ENCODE assay signal across 26 cellular contexts in the genomic region with DNA sequence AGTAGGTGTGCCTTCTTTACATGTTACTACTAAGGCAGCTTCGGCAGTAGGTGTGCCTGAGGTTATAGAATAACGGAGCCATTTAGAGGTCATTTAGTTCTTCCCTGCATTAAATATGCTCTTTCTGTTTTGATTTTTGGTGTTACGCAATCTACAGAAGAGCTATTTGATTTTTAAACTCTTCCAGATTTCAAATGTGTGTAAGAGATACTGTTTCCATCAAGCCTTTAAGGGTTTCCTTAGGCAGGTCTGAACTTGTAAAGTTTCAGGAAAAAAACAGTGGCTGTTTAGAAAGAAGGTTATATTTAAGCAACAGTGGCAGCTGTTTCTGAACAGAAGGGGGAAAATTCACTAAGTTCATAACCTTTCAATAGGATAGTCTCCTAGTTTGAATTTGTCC. TPM values are rescaled to one million over a fixed set of nuclear protein-coding genes. Genes with fewer than 3 reads are reported as not detected.
DNase-seq lines count a peak whose midpoint lies in the region; ATAC-seq, FAIRE-seq and TF ChIP-seq lines count a peak whose summit lies in the region.
"Had no signal": no experiment of that assay in that cellular context is flagged by ENCODE, and none has a peak within 500 bp of the region (broad histone marks: within the 10 kb centered on the region; RNA-seq: fewer than 3 reads in every experiment).

No MANE protein-coding gene starts in this region.

- peak; percentile 69 for FAIRE-seq in GM19239 (lab: Jason Lieb, UNC)
- FAIRE-seq: colon, GM18507, HTR-8/SVneo had no signal

- H3K27me3 ChIP-seq in A673 (replicated peaks; ENCODE audit: insufficient read depth, low read depth, low read length, poor library complexity): no peaks in the 10 kb centered on the region
- H3K27me3 ChIP-seq: adrenal gland, brain microvascular endothelial cell, esophagus muscularis mucosa, left lung, upper lobe of right lung had no signal

- no peaks in the 10 kb centered on the region for H3K36me3 ChIP-seq in A673 (ENCODE audit: insufficient read depth, low read length, poor library complexity, severe bottlenecking)
- H3K36me3 ChIP-seq: adrenal gland, brain microvascular endothelial cell, upper lobe of right lung had no signal

- DNase-seq in A673 (ENCODE audit: low spot score): peak; percentile 19
- DNase-seq in GM19239 (ENCODE audit: insufficient read length, low spot score): no peak
- DNase-seq in RWPE1 (ENCODE audit: low spot score): peak; percentile 25
- DNase-seq in fibroblast of peridontal ligament (ENCODE audit: extremely low read depth): peak; percentile 62
- DNase-seq in NCI-H146 (lab: John Stamatoyannopoulos, UW): no peak
- no peak for DNase-seq in DMS53 (lab: John Stamatoyannopoulos, UW)
- DNase-seq in NCI-H1436 (lab: John Stamatoyannopoulos, UW): no peak
- DNase-seq: activated CD4-positive, CD25-positive, alpha-beta regulatory T cell treated with anti-CD3 and anti-CD28 coated beads, Interleukin-2, amount 50 U/mL, for 72 hours; activated CD8-positive, alpha-beta T cell treated with anti-CD3 and anti-CD28 coated beads, Interleukin-2, amount 10 ng/mL, durations not matched to agents 7 days and 5 days; activated gamma-delta T cell; adrenal gland; brain microvascular endothelial cell; effector memory CD4-positive, alpha-beta T cell; GDM1; head of caudate nucleus; left lung; midbrain; NCI-H1092; SHP77; upper lobe of right lung had no signal

- peak overlapping the region; percentile 70 for H3K27ac ChIP-seq in A673 (ENCODE audit: low read depth, low read length, poor library complexity, severe bottlenecking)
- H3K27ac ChIP-seq in RWPE1: no peak overlapping the region
- H3K27ac ChIP-seq: adrenal gland, brain microvascular endothelial cell, esophagus muscularis mucosa, left lung, upper lobe of right lung had no signal

- no peaks in the 10 kb centered on the region for H3K9me3 ChIP-seq in A673 (ENCODE audit: low read depth, low read length, poor library complexity, severe bottlenecking)
- H3K9me3 ChIP-seq: adrenal gland, esophagus muscularis mucosa, left lung, upper lobe of right lung had no signal

- no TSS peak for BruUV-seq in A673 (replicated peaks; lab: Mats Ljungman, UMichigan)

- H3K4me3 ChIP-seq in A673 (ENCODE audit: low read depth, low read length, poor library complexity, severe bottlenecking): no peak overlapping the region
- H3K4me3 ChIP-seq: adrenal gland, esophagus muscularis mucosa, left lung, upper lobe of right lung had no signal

- peaks cover 25% of the 10 kb centered on the region for H3K4me1 ChIP-seq in A673 (ENCODE audit: insufficient read depth, low read length, poor library complexity, severe bottlenecking)
- H3K4me1 ChIP-seq: adrenal gland, left lung, upper lobe of right lung had no signal

- intact Hi-C loops in A673 (cut with micrococcal nuclease; ENCODE audit: unreplicated experiment): no loop called here

- TF ChIP-seq CTCF in A673 (conservative IDR thresholded peaks at IDR 0.05; ENCODE audit: low read depth, low read length) (no peak), RWPE1 (conservative IDR thresholded peaks at IDR 0.05; ENCODE audit: low read depth) (no peak)

- no peak for ATAC-seq in GM18870 (IDR thresholded peaks at IDR 0.05; ENCODE audit: unreplicated experiment)
- ATAC-seq: activated CD8-positive, alpha-beta T cell treated with anti-CD3 and anti-CD28 coated beads, Interleukin-2, amount 10 ng/mL, durations not matched to agents 7 days and 5 days; left lung; sciatic nerve; upper lobe of right lung had no signal

- CTCF ChIA-PET in A673 (lab: Charles Lee): no interaction called here
- CTCF ChIA-PET in RWPE1 (lab: Yijun Ruan, JAX): interaction anchor here (0.7 kb wide), 1 partner anchor 409 kb away, joined by 3 read pairs; no protein-coding TSS in a partner anchor

- POLR2A ChIA-PET in A673 (lab: Charles Lee; ENCODE audit: low non-redundant PET): no interaction called here
- POLR2A ChIA-PET in RWPE1 (lab: Yijun Ruan, JAX; ENCODE audit: low non-redundant PET): no interaction called here

RNA-seq across cellular contexts. Expression of a gene that starts 54.8 kb away (rescaled TPM):
- total RNA-seq in A673 (2021): 30.0 and 30.2 TPM in 2 replicates

Comparison
In these comparisons a context has a peak if more than half of its experiments do, and no peak if none do; other contexts are left out.
1. DNase-seq: peak in A673 (single experiment), RWPE1 (single experiment) and fibroblast of peridontal ligament (single experiment); none in GM19239 (single experiment), NCI-H146 (single experiment), DMS53 (single experiment) and NCI-H1436 (single experiment).